ENCODE assay signal across 21 cellular contexts in the genomic region with DNA sequence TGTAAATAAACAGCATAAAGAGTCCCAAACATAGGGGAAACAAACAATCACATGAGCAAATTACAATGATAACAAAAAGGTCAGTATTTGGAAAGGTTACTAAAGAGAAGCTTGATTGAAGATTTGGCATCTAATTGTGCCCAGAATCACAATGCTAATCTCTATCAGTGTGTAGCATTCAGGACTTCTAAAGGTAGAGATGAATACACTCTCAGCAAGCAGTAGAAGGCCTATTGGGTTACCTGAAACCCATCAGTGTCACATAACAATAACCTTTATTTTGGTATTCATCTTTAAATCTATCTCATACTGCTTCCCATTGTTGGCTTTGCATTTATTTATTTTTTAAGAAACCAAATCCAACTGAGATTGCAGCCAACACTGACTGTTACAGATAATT.
"Had no signal": no experiment of that assay in that cellular context is flagged by ENCODE, and none has a peak within 500 bp of the region (broad histone marks: within the 10 kb centered on the region; RNA-seq: fewer than 3 reads in every experiment).

No MANE protein-coding gene starts in this region.

- H3K27ac ChIP-seq: HL-60, SJSA1, SK-N-MC had no signal

- H3K4me3 ChIP-seq: SJSA1, SK-N-MC had no signal

- H3K4me1 ChIP-seq: SJSA1 had no signal

- H3K27me3 ChIP-seq: SJSA1 had no signal

- H3K9me3 ChIP-seq: SJSA1 had no signal

- H3K36me3 ChIP-seq: SJSA1 had no signal

- DNase-seq: KBM-7, NCI-H1092, NCI-H1105 treated with DMSO at 0.1 percent for 48 hours, NCI-H1417 treated with DMSO at 0.1 percent for 48 hours, NCI-H146, NCI-H187, NCI-H2029, NCI-H2081 treated with DMSO at 0.1 percent for 48 hours, NCI-H2171, NCI-H226, NCI-H446 treated with DMSO at 0.1 percent for 48 hours, NCI-H510A treated with DMSO at 0.1 percent for 48 hours, NCI-H526, NCI-H774, Right ventricle myocardium superior, RPMI8226, SIG-M5, SW 1271 had no signal
